Comparison of ENCODE assay signal across 8 cellular contexts in genomic region chr7:150322114-150322832, GRCh38. TPM values are rescaled to one million over a fixed set of nuclear protein-coding genes. Genes with fewer than 3 reads are reported as not detected.
DNase-seq lines count a peak whose midpoint lies in the region; ATAC-seq and TF ChIP-seq lines count a peak whose summit lies in the region.

No MANE protein-coding gene starts in this region.

- H3K9me3 Mint-ChIP-seq in IgD-negative memory B cell = no peaks in the 10 kb centered on the region
- H3K9me3 Mint-ChIP-seq in activated CD4-positive, alpha-beta memory T cell treated with anti-CD3 and anti-CD28 coated beads, Interleukin-2, amount 10 ng/mL, durations not matched to agents 7 days and 5 days = no peaks in the 10 kb centered on the region

- no peak for TF ChIP-seq POLR2A in esophagus muscularis mucosa (IDR thresholded peaks at IDR 0.05; ENCODE audit: low read depth)

- H3K36me3 Mint-ChIP-seq in IgD-negative memory B cell = peaks cover 9% of the 10 kb centered on the region
- peaks cover 48% of the 10 kb centered on the region for H3K36me3 Mint-ChIP-seq in activated CD4-positive, alpha-beta memory T cell treated with anti-CD3 and anti-CD28 coated beads, Interleukin-2, amount 10 ng/mL, durations not matched to agents 7 days and 5 days (ENCODE audit: low read depth)

- CTCF ChIA-PET in activated CD4-positive, alpha-beta memory T cell treated with anti-CD3 and anti-CD28 coated beads, Interleukin-2, amount 10 ng/mL, durations not matched to agents 7 days and 5 days (lab: Charles Lee) = interaction anchor here (1.8 kb wide), 1 partner anchor 84 kb away, joined by 5 read pairs; a partner anchor contains a TSS

- H3K27ac Mint-ChIP-seq in IgD-negative memory B cell = peak overlapping the region; percentile 94 to 98 (median 97)
- H3K27ac Mint-ChIP-seq in activated CD4-positive, alpha-beta memory T cell treated with anti-CD3 and anti-CD28 coated beads, Interleukin-2, amount 10 ng/mL, durations not matched to agents 7 days and 5 days = peak overlapping the region; percentile 99

- peaks cover 30 to 35% (median 33%) of the 10 kb centered on the region in 3 donors for H3K4me1 Mint-ChIP-seq in IgD-negative memory B cell
- peaks cover 53% of the 10 kb centered on the region for H3K4me1 Mint-ChIP-seq in activated CD4-positive, alpha-beta memory T cell treated with anti-CD3 and anti-CD28 coated beads, Interleukin-2, amount 10 ng/mL, durations not matched to agents 7 days and 5 days

- peak overlapping the region; percentile 92 to 97 (median 94) for H3K4me3 Mint-ChIP-seq in IgD-negative memory B cell
- peak overlapping the region; percentile 98 for H3K4me3 Mint-ChIP-seq in activated CD4-positive, alpha-beta memory T cell treated with anti-CD3 and anti-CD28 coated beads, Interleukin-2, amount 10 ng/mL, durations not matched to agents 7 days and 5 days

- no peak for TF ChIP-seq CTCF in esophagus muscularis mucosa (IDR thresholded peaks at IDR 0.05)

- H3K36me3 ChIP-seq in esophagus muscularis mucosa = peaks cover 0 to 19% (median 6%) of the 10 kb centered on the region in 4 donors

- intact Hi-C loops in esophagus muscularis mucosa (cut with DNase I) = no loop called here

- H3K4me1 ChIP-seq in esophagus muscularis mucosa = peaks cover 0 to 34% (median 29%) of the 10 kb centered on the region in 4 donors

- H3K27me3 ChIP-seq in esophagus muscularis mucosa = no peaks in the 10 kb centered on the region

- peak; percentile 85 for DNase-seq in activated CD4-positive, alpha-beta memory T cell treated with anti-CD3 and anti-CD28 coated beads, Interleukin-2, amount 10 ng/mL, durations not matched to agents 7 days and 5 days
- DNase-seq in esophagus muscularis mucosa (ENCODE audit: extremely low spot score) (no peak), cerebellar cortex (ENCODE audit: low spot score) (no peak), cerebellar nuclear complex (lab: John Stamatoyannopoulos, UW) (no peak)
- DNase-seq in stimulated activated CD4-positive, alpha-beta T cell treated with anti-CD3 and anti-CD28 coated beads, Interleukin-1b, Interleukin-23, amount 100 ng/mL, for 24 hours (ENCODE audit: low read depth in 4 of 4, low spot score in 1 of 4) = peak in 3 of 4 experiments; percentile 24 to 49 (median 43)

- 81% methylated on average over 4 of the region's 4 CpGs for whole genome bisulfite sequencing in esophagus muscularis mucosa

- no peak for ATAC-seq in GM18870 (IDR thresholded peaks at IDR 0.05; ENCODE audit: unreplicated experiment)

- POLR2A ChIA-PET in activated CD4-positive, alpha-beta memory T cell treated with anti-CD3 and anti-CD28 coated beads, Interleukin-2, amount 10 ng/mL, durations not matched to agents 7 days and 5 days (lab: Charles Lee) = interaction anchor here (0.7 to 2.3 kb wide), 5 partner anchors 46 to 766 kb away, joined by 3 to 11 read pairs (median 5); partner anchors contain the start of gene REPIN1

- H3K4me3 ChIP-seq in GM08714 (ENCODE audit: low read length) = peak overlapping the region; percentile 88
- peak overlapping the region; percentile 80 to 97 (median 88) for H3K4me3 ChIP-seq in esophagus muscularis mucosa

- peak overlapping the region in 3 of 4 donors; percentile 85 to 91 (median 90) for H3K27ac ChIP-seq in esophagus muscularis mucosa (replicated peaks in 1 of 4)

- no peaks in the 10 kb centered on the region for H3K9me3 ChIP-seq in esophagus muscularis mucosa

- H3K27me3 Mint-ChIP-seq in IgD-negative memory B cell = no peaks in the 10 kb centered on the region
- no peaks in the 10 kb centered on the region for H3K27me3 Mint-ChIP-seq in activated CD4-positive, alpha-beta memory T cell treated with anti-CD3 and anti-CD28 coated beads, Interleukin-2, amount 10 ng/mL, durations not matched to agents 7 days and 5 days

- no peak for TF ChIP-seq EP300 in esophagus muscularis mucosa (IDR thresholded peaks at IDR 0.05)

RNA-seq across cellular contexts. Expression of gene LRRC61, which starts 0.9 kb away (rescaled TPM):
- 29.1 TPM for polyA plus RNA-seq in IgD-negative memory B cell
- total RNA-seq in activated CD4-positive, alpha-beta memory T cell treated with anti-CD3 and anti-CD28 coated beads, Interleukin-2, amount 10 ng/mL, durations not matched to agents 7 days and 5 days = 10 to 100 TPM; 23.1 to 26.8 TPM
- total RNA-seq in esophagus muscularis mucosa = 10 to 100 TPM in 2 of 4 donors, 1 to 10 TPM in 2; 7.9 to 16.5 (median 12.4) TPM

RNA-seq across cellular contexts. Expression of gene ACTR3C, which starts 1.1 kb away (rescaled TPM):
- 5.2 TPM for polyA plus RNA-seq in IgD-negative memory B cell
- total RNA-seq in activated CD4-positive, alpha-beta memory T cell treated with anti-CD3 and anti-CD28 coated beads, Interleukin-2, amount 10 ng/mL, durations not matched to agents 7 days and 5 days = 1 to 10 TPM; 4.9 to 7.0 TPM
- total RNA-seq in esophagus muscularis mucosa = 10 to 100 TPM in 1 of 4 donors, 1 to 10 TPM in 3; 4.3 to 10.1 (median 4.8) TPM

RNA-seq across cellular contexts. Expression of gene RARRES2, which starts 19.2 kb away (rescaled TPM):
- not detected for polyA plus RNA-seq in IgD-negative memory B cell
- total RNA-seq in activated CD4-positive, alpha-beta memory T cell treated with anti-CD3 and anti-CD28 coated beads, Interleukin-2, amount 10 ng/mL, durations not matched to agents 7 days and 5 days = not detected
- total RNA-seq in esophagus muscularis mucosa = 100 to 1,000 TPM; 143 to 193 (median 173) TPM

RNA-seq across cellular contexts. Expression of gene REPIN1, which starts 46.3 kb away (rescaled TPM):
- 118 TPM for polyA plus RNA-seq in IgD-negative memory B cell
- total RNA-seq in activated CD4-positive, alpha-beta memory T cell treated with anti-CD3 and anti-CD28 coated beads, Interleukin-2, amount 10 ng/mL, durations not matched to agents 7 days and 5 days = 10 to 100 TPM; 42.9 to 45.9 TPM
- total RNA-seq in esophagus muscularis mucosa = 100 to 1,000 TPM in 2 of 4 donors, 10 to 100 TPM in 2; 66.8 to 143 (median 97.7) TPM

RNA-seq across cellular contexts. Expression of gene ZNF775, which starts 56.9 kb away (rescaled TPM):
- 5.1 TPM for polyA plus RNA-seq in IgD-negative memory B cell
- 1 to 10 TPM; 6.4 to 7.1 TPM for total RNA-seq in activated CD4-positive, alpha-beta memory T cell treated with anti-CD3 and anti-CD28 coated beads, Interleukin-2, amount 10 ng/mL, durations not matched to agents 7 days and 5 days
- total RNA-seq in esophagus muscularis mucosa = 10 to 100 TPM in 3 of 4 donors, 1 to 10 TPM in 1; 6.6 to 19.8 (median 15.0) TPM

Comparison
In these comparisons a context has a peak if more than half of its experiments do, and no peak if none do; other contexts are left out.
1. DNase-seq: peak in activated CD4-positive, alpha-beta memory T cell treated with anti-CD3 and anti-CD28 coated beads, Interleukin-2, amount 10 ng/mL, durations not matched to agents 7 days and 5 days (single experiment) and stimulated activated CD4-positive, alpha-beta T cell treated with anti-CD3 and anti-CD28 coated beads, Interleukin-1b, Interleukin-23, amount 100 ng/mL, for 24 hours (3 of 4); none in esophagus muscularis mucosa (single experiment), cerebellar cortex (single experiment) and cerebellar nuclear complex (0 of 2).
2. RNA of gene RARRES2, which starts 19.2 kb away (total RNA-seq): 143 to 193 TPM in esophagus muscularis mucosa; not detected in activated CD4-positive, alpha-beta memory T cell treated with anti-CD3 and anti-CD28 coated beads, Interleukin-2, amount 10 ng/mL, durations not matched to agents 7 days and 5 days; every median in the first group is over 100 times any median in the second.